ENCODE assay signal across 9 cellular contexts in the genomic region with DNA sequence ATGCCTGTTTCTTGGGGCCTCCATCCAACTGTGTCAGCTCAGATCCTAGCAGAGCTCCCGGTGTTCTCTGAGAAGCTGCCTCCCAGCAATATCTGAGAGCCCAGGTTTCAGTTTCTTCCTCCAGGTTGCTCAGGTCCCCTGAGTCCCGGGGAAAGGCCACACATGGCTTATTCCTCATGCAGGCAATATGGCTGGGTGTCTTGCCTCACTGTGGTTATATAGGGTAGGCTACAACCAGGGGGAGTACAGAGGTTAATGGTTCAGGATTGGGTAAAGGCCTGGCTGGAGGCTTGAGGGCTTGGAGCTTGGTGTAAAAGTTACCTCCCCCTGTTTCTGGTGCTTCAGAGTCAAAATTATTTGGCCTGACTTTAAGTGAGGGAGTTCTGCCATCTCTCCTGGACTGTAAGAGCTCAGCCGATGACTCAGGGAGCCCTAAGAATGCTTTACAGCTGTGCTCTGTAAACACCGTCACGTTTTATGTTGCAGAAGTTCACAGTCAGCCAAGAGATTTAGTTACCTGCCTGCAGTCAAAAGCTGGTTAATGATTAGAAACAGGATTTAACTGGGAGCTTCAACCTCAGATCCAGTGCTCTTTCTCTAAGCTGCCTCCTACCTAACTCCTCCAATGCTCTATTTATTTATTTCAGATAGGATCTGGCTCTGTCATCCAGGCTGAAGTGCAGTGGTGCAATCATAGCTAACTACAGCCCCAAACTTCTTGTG. TPM values are rescaled to one million over a fixed set of nuclear protein-coding genes. Genes with fewer than 3 reads are reported as not detected.
DNase-seq lines count a peak whose midpoint lies in the region; ATAC-seq, FAIRE-seq and TF ChIP-seq lines count a peak whose summit lies in the region.
"Had no signal": no experiment of that assay in that cellular context is flagged by ENCODE, and none has a peak within 500 bp of the region (broad histone marks: within the 10 kb centered on the region; RNA-seq: fewer than 3 reads in every experiment).

No MANE protein-coding gene starts in this region.

- H3K4me1 ChIP-seq in keratinocyte (ENCODE audit: control insufficient read depth, extremely low read depth, insufficient read depth, low read length) (peaks cover 32% of the 10 kb centered on the region), thymus (ENCODE audit: control insufficient read depth, insufficient read depth, low read length) (no peaks in the 10 kb centered on the region)

- H3K27ac Mint-ChIP-seq in activated CD4-positive, alpha-beta memory T cell treated with anti-CD3 and anti-CD28 coated beads for 36 hours: no peak overlapping the region
- no peak overlapping the region for H3K27ac Mint-ChIP-seq in natural killer cell
- H3K27ac Mint-ChIP-seq: activated naive CD4-positive, alpha-beta T cell treated with anti-CD3 and anti-CD28 coated beads, Interleukin-2, amount 50 U/mL, for 24 hours had no signal

- H3K4me3 ChIP-seq in WERI-Rb-1 (ENCODE audit: low read depth, low read length): no peak overlapping the region
- peak overlapping the region in 2 of 3 experiments; percentile 41 to 47 for H3K4me3 ChIP-seq in keratinocyte (ENCODE audit: control insufficient read depth in 2 of 3, extremely low read depth in 1 of 3, insufficient read depth in 2 of 3, low read depth in 1 of 3, low read length in 3 of 3)
- H3K4me3 ChIP-seq in thymus (ENCODE audit: low read length): no peak overlapping the region

- peak overlapping the region; percentile 87 for H3K4me2 ChIP-seq in keratinocyte (ENCODE audit: control insufficient read depth, extremely low read depth, insufficient read depth, low read depth, low read length)

- FAIRE-seq in keratinocyte (lab: Jason Lieb, UNC): peak; percentile 87

- CTCF ChIA-PET in activated CD4-positive, alpha-beta memory T cell treated with anti-CD3 and anti-CD28 coated beads for 36 hours (lab: Charles Lee): interaction anchor here (0.6 to 3.1 kb wide), 23 partner anchors 12 to 529 kb away, joined by 3 to 24 read pairs (median 4); partner anchors contain the start of gene UBAP2

- no peaks in the 10 kb centered on the region for H3K9me3 ChIP-seq in WERI-Rb-1 (ENCODE audit: severe bottlenecking)
- no peaks in the 10 kb centered on the region for H3K9me3 ChIP-seq in keratinocyte (ENCODE audit: control insufficient read depth, low read depth, low read length)
- no peaks in the 10 kb centered on the region for H3K9me3 ChIP-seq in thymus (ENCODE audit: control insufficient read depth)

- dilution Hi-C loops in keratinocyte (cut with MboI; ENCODE audit: extremely low pct_ligation_motif_present, low sequenced_read_pairs): no loop called here

- DNase-seq in HS-5 (ENCODE audit: low read depth): peak; percentile 56
- DNase-seq in WERI-Rb-1: peak; percentile 14
- no peak for DNase-seq in keratinocyte (ENCODE audit: low read depth, low spot score)
- DNase-seq in activated CD4-positive, alpha-beta memory T cell treated with anti-CD3 and anti-CD28 coated beads for 36 hours: no peak
- no peak for DNase-seq in natural killer cell

- H3K36me3 ChIP-seq in WERI-Rb-1 (no peaks in the 10 kb centered on the region), keratinocyte (ENCODE audit: control insufficient read depth in 2 of 2, extremely low read depth in 1 of 2, insufficient read depth in 2 of 2, low read length in 2 of 2) (no peaks in the 10 kb centered on the region), thymus (ENCODE audit: control insufficient read depth, insufficient read depth) (no peaks in the 10 kb centered on the region)

- H2AFZ ChIP-seq in keratinocyte (ENCODE audit: control insufficient read depth, low read length): peak overlapping the region; percentile 24

- intact Hi-C loops in activated CD4-positive, alpha-beta memory T cell treated with anti-CD3 and anti-CD28 coated beads for 36 hours (cut with micrococcal nuclease): loop anchor here (10.0 kb wide), 1 partner anchor 182 kb away; no protein-coding TSS in a partner anchor
- intact Hi-C loops in natural killer cell (cut with micrococcal nuclease): no loop called here

- H3K27me3 ChIP-seq in WERI-Rb-1 (ENCODE audit: insufficient read depth, low read depth, severe bottlenecking): no peaks in the 10 kb centered on the region
- H3K27me3 ChIP-seq in keratinocyte (ENCODE audit: control insufficient read depth, extremely low read depth, insufficient read depth, low read length): no peaks in the 10 kb centered on the region
- H3K27me3 ChIP-seq in thymus (ENCODE audit: control insufficient read depth, insufficient read depth): no peaks in the 10 kb centered on the region

- TF ChIP-seq CTCF in WERI-Rb-1 (IDR thresholded peaks at IDR 0.05; ENCODE audit: low read depth, low read length): no peak
- TF ChIP-seq CTCF in keratinocyte (optimal IDR thresholded peaks at IDR 0.05 in 1 of 3, IDR thresholded peaks at IDR 0.05 in 1 of 3, conservative IDR thresholded peaks at IDR 0.05 in 1 of 3; ENCODE audit: extremely low read depth in 1 of 3, insufficient read depth in 2 of 3, low read length in 3 of 3): no peak
- no peak for TF ChIP-seq CTCF in natural killer cell (IDR thresholded peaks at IDR 0.05)

- POLR2A ChIA-PET in activated CD4-positive, alpha-beta memory T cell treated with anti-CD3 and anti-CD28 coated beads for 36 hours (lab: Charles Lee): no interaction called here

- no peaks in the 10 kb centered on the region for H3K27me3 Mint-ChIP-seq in activated CD4-positive, alpha-beta memory T cell treated with anti-CD3 and anti-CD28 coated beads for 36 hours
- H3K27me3 Mint-ChIP-seq in natural killer cell (ENCODE audit: low read depth in 2 of 2): no peaks in the 10 kb centered on the region
- H3K27me3 Mint-ChIP-seq: activated naive CD4-positive, alpha-beta T cell treated with anti-CD3 and anti-CD28 coated beads, Interleukin-2, amount 50 U/mL, for 24 hours had no signal

- no peaks in the 10 kb centered on the region for H3K36me3 Mint-ChIP-seq in activated CD4-positive, alpha-beta memory T cell treated with anti-CD3 and anti-CD28 coated beads for 36 hours
- no peaks in the 10 kb centered on the region for H3K36me3 Mint-ChIP-seq in natural killer cell
- H3K36me3 Mint-ChIP-seq: activated naive CD4-positive, alpha-beta T cell treated with anti-CD3 and anti-CD28 coated beads, Interleukin-2, amount 50 U/mL, for 24 hours had no signal

- no peaks in the 10 kb centered on the region for H3K9me3 Mint-ChIP-seq in activated CD4-positive, alpha-beta memory T cell treated with anti-CD3 and anti-CD28 coated beads for 36 hours
- H3K9me3 Mint-ChIP-seq in natural killer cell: no peaks in the 10 kb centered on the region
- H3K9me3 Mint-ChIP-seq: activated naive CD4-positive, alpha-beta T cell treated with anti-CD3 and anti-CD28 coated beads, Interleukin-2, amount 50 U/mL, for 24 hours had no signal

- WGBS in thymus: 94% methylated on average over 5 of the region's 5 CpGs

- H4K20me1 ChIP-seq in keratinocyte (ENCODE audit: control insufficient read depth, extremely low read depth, insufficient read depth, low read length): no peaks in the 10 kb centered on the region

- H3K27ac ChIP-seq in WERI-Rb-1: peak overlapping the region; percentile 76
- H3K27ac ChIP-seq in keratinocyte (ENCODE audit: control insufficient read depth, insufficient read depth, low read length): peak overlapping the region; percentile 76
- peak overlapping the region; percentile 61 for H3K27ac ChIP-seq in thymus (ENCODE audit: low read depth)
- H3K27ac ChIP-seq: HL-60 had no signal

- H3K4me1 Mint-ChIP-seq in activated CD4-positive, alpha-beta memory T cell treated with anti-CD3 and anti-CD28 coated beads for 36 hours (ENCODE audit: low read depth): no peaks in the 10 kb centered on the region
- H3K4me1 Mint-ChIP-seq in natural killer cell: peaks cover 5 to 20% of the 10 kb centered on the region in 2 donors
- H3K4me1 Mint-ChIP-seq: activated naive CD4-positive, alpha-beta T cell treated with anti-CD3 and anti-CD28 coated beads, Interleukin-2, amount 50 U/mL, for 24 hours had no signal

- H3K79me2 ChIP-seq in keratinocyte (ENCODE audit: control insufficient read depth, insufficient read depth, low read length): no peaks in the 10 kb centered on the region

- no peak overlapping the region for H3K4me3 Mint-ChIP-seq in activated CD4-positive, alpha-beta memory T cell treated with anti-CD3 and anti-CD28 coated beads for 36 hours
- no peak overlapping the region for H3K4me3 Mint-ChIP-seq in natural killer cell
- H3K4me3 Mint-ChIP-seq: activated naive CD4-positive, alpha-beta T cell treated with anti-CD3 and anti-CD28 coated beads, Interleukin-2, amount 50 U/mL, for 24 hours had no signal

- no peak for ATAC-seq in GM19463 (IDR thresholded peaks at IDR 0.05; ENCODE audit: unreplicated experiment)
- no peak for ATAC-seq in natural killer cell

- peak overlapping the region; percentile 56 for H3K9ac ChIP-seq in keratinocyte (ENCODE audit: control insufficient read depth, extremely low read depth, insufficient read depth, low read length)

- no peaks in the 10 kb centered on the region for H3K9me1 ChIP-seq in keratinocyte (ENCODE audit: control insufficient read depth, extremely low read depth, insufficient read depth, low read length)

RNA-seq across cellular contexts. Expression of gene UBAP2, which starts 24.3 kb away (rescaled TPM):
- 16.3 to 20.7 TPM (median 17.0 TPM) in 3 replicates for polyA plus RNA-seq in keratinocyte
- polyA plus RNA-seq in keratinocyte (2011; ENCODE audit: low read depth): 56.8 TPM
- 15.7 and 16.2 TPM in 2 replicates for polyA plus RNA-seq in keratinocyte (2011; cell fraction: cytosol; rRNA removed)
- polyA plus RNA-seq in keratinocyte (2011; cell fraction: nucleus; rRNA removed): 60.9 and 64.4 TPM in 2 replicates
- 17.9 and 21.7 TPM in 2 replicates for polyA plus RNA-seq in keratinocyte (2012; ENCODE audit: low replicate concordance)
- 33.6 to 56.2 TPM (median 38.6 TPM) in 3 replicates for polyA minus RNA-seq in keratinocyte
- 17.6 TPM for polyA minus RNA-seq in keratinocyte (2011; cell fraction: cytosol; rRNA and poly(A)+ RNA removed)
- polyA minus RNA-seq in keratinocyte (2011; cell fraction: nucleus; rRNA and poly(A)+ RNA removed): 37.0 and 53.1 TPM in 2 replicates
- 17.2 TPM for polyA plus RNA-seq in thymus
- total RNA-seq in activated CD4-positive, alpha-beta memory T cell treated with anti-CD3 and anti-CD28 coated beads for 36 hours: 10 to 100 TPM; 35.0 to 38.0 TPM
- total RNA-seq in natural killer cell: 10 to 100 TPM; 30.2 to 34.4 (median 31.1) TPM

RNA-seq across cellular contexts. Expression of gene DCAF12, which starts 53.5 kb away (rescaled TPM):
- 27.5 to 34.0 TPM (median 33.0 TPM) in 3 replicates for polyA plus RNA-seq in keratinocyte
- polyA plus RNA-seq in keratinocyte (2011; ENCODE audit: low read depth): 7.6 TPM
- polyA plus RNA-seq in keratinocyte (2011; cell fraction: cytosol; rRNA removed): 24.7 and 36.3 TPM in 2 replicates
- 25.9 and 29.3 TPM in 2 replicates for polyA plus RNA-seq in keratinocyte (2011; cell fraction: nucleus; rRNA removed)
- polyA plus RNA-seq in keratinocyte (2012; ENCODE audit: low replicate concordance): 16.0 and 20.4 TPM in 2 replicates
- polyA minus RNA-seq in keratinocyte: 31.7 to 53.9 TPM (median 40.1 TPM) in 3 replicates
- polyA minus RNA-seq in keratinocyte (2011; cell fraction: cytosol; rRNA and poly(A)+ RNA removed): 22.1 TPM
- 13.2 and 25.4 TPM in 2 replicates for polyA minus RNA-seq in keratinocyte (2011; cell fraction: nucleus; rRNA and poly(A)+ RNA removed)
- polyA plus RNA-seq in thymus: 17.9 TPM
- total RNA-seq in activated CD4-positive, alpha-beta memory T cell treated with anti-CD3 and anti-CD28 coated beads for 36 hours: 10 to 100 TPM; 32.5 to 35.4 TPM
- 10 to 100 TPM; 14.9 to 24.3 (median 21.3) TPM for total RNA-seq in natural killer cell

Comparison
In these comparisons a context has a peak if more than half of its experiments do, and no peak if none do; other contexts are left out.
1. DNase-seq: peak in HS-5 (single experiment) and WERI-Rb-1 (single experiment); none in keratinocyte (single experiment), activated CD4-positive, alpha-beta memory T cell treated with anti-CD3 and anti-CD28 coated beads for 36 hours (single experiment) and natural killer cell (single experiment).
2. H3K4me3 ChIP-seq: peak in keratinocyte (2 of 3); none in WERI-Rb-1 (single experiment) and thymus (single experiment).
3. Peak in every context shown above with its lines, with median percentiles within 50 percentile points of each other: H3K27ac ChIP-seq.